In genomic region chr2:134207589-134208209, GRCh38 we compare ENCODE assay signal across 8 cellular contexts. TPM values are rescaled to one million over a fixed set of nuclear protein-coding genes. Genes with fewer than 3 reads are reported as not detected.
A peak's percentile ranks its signal among the peaks of the same experiment; 100 is the strongest.
DNase-seq lines count a peak whose midpoint lies in the region; ATAC-seq and TF ChIP-seq lines count a peak whose summit lies in the region.

No MANE protein-coding gene starts in this region.

- TF ChIP-seq EP300 in ovary (IDR thresholded peaks at IDR 0.05): no peak

- H3K36me3 ChIP-seq in PC-3 (ENCODE audit: low read depth, low read length): no peaks in the 10 kb centered on the region
- H3K36me3 ChIP-seq in spleen: no peaks in the 10 kb centered on the region
- H3K36me3 ChIP-seq in ovary: no peaks in the 10 kb centered on the region

- intact Hi-C loops in PC-3 (cut with micrococcal nuclease): loop anchor here (5.0 kb wide), 2 partner anchors 90 to 320 kb away; no protein-coding TSS in a partner anchor
- intact Hi-C loops in spleen (cut with DNase I; ENCODE audit: low total_unique reads): loop anchor here (5.0 kb wide), 1 partner anchor 90 kb away; no protein-coding TSS in a partner anchor
- intact Hi-C loops in ovary (cut with DNase I): no loop called here

- no peaks in the 10 kb centered on the region for H3K27me3 Mint-ChIP-seq in activated T-helper 17 cell treated with anti-CD3 and anti-CD28 coated beads, Interleukin-2, amount 50 U/mL, for 72 hours

- DNase-seq in NCI-H345 (lab: John Stamatoyannopoulos, UW): peak; percentile 6
- DNase-seq in NCI-H345 treated with DMSO at 0.1 percent for 48 hours (lab: John Stamatoyannopoulos, UW; ENCODE audit: unreplicated experiment): no peak
- peak; percentile 68 for DNase-seq in PC-3
- DNase-seq in glomerular visceral epithelial cell (ENCODE audit: extremely low spot score): peak; percentile 49
- DNase-seq in spleen: peak; percentile 83
- no peak for DNase-seq in ovary

- peaks cover 6% of the 10 kb centered on the region for H3K4me1 Mint-ChIP-seq in activated T-helper 17 cell treated with anti-CD3 and anti-CD28 coated beads, Interleukin-2, amount 50 U/mL, for 72 hours

- no peak overlapping the region for H3K4me2 ChIP-seq in PC-3 (ENCODE audit: low read length)

- POLR2A ChIA-PET in PC-3 (lab: Charles Lee; ENCODE audit: unreplicated experiment): no interaction called here

- no peaks in the 10 kb centered on the region for H3K9me3 Mint-ChIP-seq in activated T-helper 17 cell treated with anti-CD3 and anti-CD28 coated beads, Interleukin-2, amount 50 U/mL, for 72 hours

- H2AFZ ChIP-seq in PC-3 (ENCODE audit: low read length): no peak overlapping the region

- TF ChIP-seq CTCF in PC-3 (conservative IDR thresholded peaks at IDR 0.05; ENCODE audit: low read depth, low read length) (peak; percentile 88), spleen (IDR thresholded peaks at IDR 0.05 in 8 of 11, conservative IDR thresholded peaks at IDR 0.05 in 3 of 11) (peak; percentile 45 to 80 (median 74)), ovary (IDR thresholded peaks at IDR 0.05) (no peak)

- no peak overlapping the region for H3K4me3 Mint-ChIP-seq in activated T-helper 17 cell treated with anti-CD3 and anti-CD28 coated beads, Interleukin-2, amount 50 U/mL, for 72 hours

- ATAC-seq in HG03039 (IDR thresholded peaks at IDR 0.05; ENCODE audit: unreplicated experiment) (peak; percentile 48), PC-3 (peak; percentile 88)
- peak; percentile 78 for ATAC-seq in activated T-helper 17 cell treated with anti-CD3 and anti-CD28 coated beads, Interleukin-2, amount 50 U/mL, for 72 hours (replicated peaks)

- WGBS in spleen, 5 donors: 67 to 77% (median 71%) methylated on average over 5 of the region's 5 CpGs
- WGBS in ovary, 3 donors: 65 to 75% (median 73%) methylated on average over 5 of the region's 5 CpGs

- H3K4me1 ChIP-seq in PC-3 (ENCODE audit: insufficient read depth, low read length) (peaks cover 6% of the 10 kb centered on the region), spleen (peaks cover 28 to 63% (median 45%) of the 10 kb centered on the region in 6 donors), ovary (ENCODE audit: insufficient read depth) (peaks cover 6% of the 10 kb centered on the region)

- H3K79me2 ChIP-seq in PC-3 (ENCODE audit: low read length): peaks cover 18% of the 10 kb centered on the region; the same call in 1 of the 2 replicates

- no peaks in the 10 kb centered on the region for H3F3A ChIP-seq in PC-3 (ENCODE audit: low read length, unreplicated experiment)

- no peak for TF ChIP-seq POLR2A in spleen (IDR thresholded peaks at IDR 0.05)
- no peak for TF ChIP-seq POLR2A in ovary (IDR thresholded peaks at IDR 0.05)

- H3K27ac Mint-ChIP-seq in activated T-helper 17 cell treated with anti-CD3 and anti-CD28 coated beads, Interleukin-2, amount 50 U/mL, for 72 hours: no peak overlapping the region

- no peak overlapping the region for H3K9ac ChIP-seq in PC-3 (ENCODE audit: low read length)

- H3K36me3 Mint-ChIP-seq in activated T-helper 17 cell treated with anti-CD3 and anti-CD28 coated beads, Interleukin-2, amount 50 U/mL, for 72 hours (ENCODE audit: low read depth): no peaks in the 10 kb centered on the region

- H3K27me3 ChIP-seq in PC-3 (ENCODE audit: low read length) (no peaks in the 10 kb centered on the region), spleen (replicated peaks in 1 of 7) (no peaks in the 10 kb centered on the region), ovary (no peaks in the 10 kb centered on the region)

- no peaks in the 10 kb centered on the region for H4K20me1 ChIP-seq in PC-3 (ENCODE audit: low read length)

- CTCF ChIA-PET in PC-3 (lab: Charles Lee): no interaction called here

- H3K9me3 ChIP-seq in PC-3 (ENCODE audit: low read length) (no peaks in the 10 kb centered on the region), spleen (no peaks in the 10 kb centered on the region), ovary (no peaks in the 10 kb centered on the region)

- no TSS peak for BruUV-seq in PC-3 (replicated peaks; lab: Mats Ljungman, UMichigan)

- H3K4me3 ChIP-seq in PC-3 (ENCODE audit: low read length) (no peak overlapping the region), spleen (no peak overlapping the region), ovary (no peak overlapping the region)

- no peaks in the 10 kb centered on the region for H3K9me2 ChIP-seq in PC-3 (replicated peaks; ENCODE audit: low read length)

- H3K27ac ChIP-seq in PC-3 (ENCODE audit: low read length): no peak overlapping the region
- H3K27ac ChIP-seq in spleen: peak overlapping the region in 3 of 8 donors; percentile 50 to 64 (median 61)
- no peak overlapping the region for H3K27ac ChIP-seq in ovary

RNA-seq across cellular contexts. Expression of gene MGAT5, which starts 46.2 kb away (rescaled TPM):
- total RNA-seq in PC-3 (2014; rRNA removed) (32.7 and 33.8 TPM in 2 replicates), spleen (100 to 1,000 TPM in 4 of 7 donors, 10 to 100 TPM in 3; 81.0 to 110 (median 101) TPM), ovary (10 to 100 TPM; 23.5 to 47.6 (median 32.4) TPM)
- 10 to 100 TPM; 53.0 to 53.1 TPM for total RNA-seq in activated T-helper 17 cell treated with anti-CD3 and anti-CD28 coated beads, Interleukin-2, amount 50 U/mL, for 72 hours
- polyA plus RNA-seq in spleen (10 to 100 TPM; 11.2 to 17.5 (median 14.4) TPM), ovary (10 to 100 TPM; 11.3 to 61.2 TPM)

Comparison
In these comparisons a context has a peak if more than half of its experiments do, and no peak if none do; other contexts are left out.
1. DNase-seq: peak in NCI-H345 (single experiment), PC-3 (single experiment), glomerular visceral epithelial cell (single experiment) and spleen (single experiment); none in NCI-H345 treated with DMSO at 0.1 percent for 48 hours (single experiment) and ovary (0 of 5).
2. CTCF ChIP-seq: peak in PC-3 (single experiment) and spleen (11 of 11); none in ovary (0 of 3).
3. intact Hi-C loops: an anchor here in PC-3 (5.0 kb wide) and spleen (5.0 kb wide); none called in ovary.
4. Peak in every context shown above with its lines, with median percentiles within 50 percentile points of each other: ATAC-seq.